27 cellular contexts compared by ENCODE assay signal in the genomic region with DNA sequence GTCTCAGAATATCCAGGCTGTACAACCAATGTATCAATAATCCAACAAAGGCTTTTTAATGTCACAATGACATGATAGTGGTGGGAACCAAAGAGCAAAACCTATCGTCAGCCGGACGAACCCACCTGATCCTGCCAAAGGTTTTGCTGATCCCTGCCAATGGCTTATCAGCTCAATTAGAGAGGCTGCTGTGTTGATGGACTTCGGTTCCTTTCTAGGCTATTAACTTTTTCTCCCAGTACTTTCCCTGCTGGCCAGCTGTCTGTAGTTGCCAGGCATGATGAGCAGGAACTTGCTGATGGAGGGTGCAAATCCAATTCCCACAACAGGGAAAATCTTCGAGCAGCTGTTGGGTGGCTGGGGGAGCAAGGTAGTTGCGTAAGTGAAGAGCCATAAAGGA. TPM values are rescaled to one million over a fixed set of nuclear protein-coding genes. Genes with fewer than 3 reads are reported as not detected.
"Had no signal": no experiment of that assay in that cellular context is flagged by ENCODE, and none has a peak within 500 bp of the region (broad histone marks: within the 10 kb centered on the region; RNA-seq: fewer than 3 reads in every experiment).

No MANE protein-coding gene starts in this region.

- H3K27me3 ChIP-seq: ascending aorta, hepatocyte, stomach, upper lobe of right lung had no signal

- H3K27ac ChIP-seq: ascending aorta, esophagus squamous epithelium, hepatocyte, stomach, tibial artery, upper lobe of right lung had no signal

- H3K79me2 ChIP-seq: hepatocyte had no signal

- H3K4me2 ChIP-seq: hepatocyte had no signal

- ATAC-seq: activated CD4-positive, alpha-beta T cell treated with anti-CD3 and anti-CD28 coated beads for 36 hours; natural killer cell treated with Interleukin-12 subunit alpha and Interleukin-12 subunit beta and Interleukin-15 and Interleukin-18, amount 100 ng/mL, for 72 hours; sciatic nerve; stimulated activated naive B cell treated with anti-CD40 and anti-IgM and Interleukin-4, amounts not matched to agents 10 μg/mL and 1 μg/mL and 100 μg/mL, for 72 hours; upper lobe of right lung had no signal

- H3K36me3 ChIP-seq: ascending aorta, esophagus squamous epithelium, stomach, tibial artery, upper lobe of right lung had no signal

- DNase-seq: activated CD4-positive, alpha-beta T cell treated with anti-CD3 and anti-CD28 coated beads for 36 hours; activated CD4-positive, CD25-positive, alpha-beta regulatory T cell; activated effector memory CD4-positive, alpha-beta T cell treated with anti-CD3 and anti-CD28 coated beads, Interleukin-2, amount 50 U/mL, for 16 hours; activated naive CD4-positive, alpha-beta T cell treated with anti-CD3 and anti-CD28 coated beads for 36 hours; activated naive CD8-positive, alpha-beta T cell treated with anti-CD3 and anti-CD28 coated beads for 36 hours; caudate nucleus; cortex of kidney; esophagus squamous epithelium; foreskin melanocyte; islet precursor cell; mesendoderm; stimulated activated CD4-positive, alpha-beta T cell treated with anti-CD3 and anti-CD28 coated beads, Interleukin-15, amount 100 ng/mL, for 24 hours; stimulated activated CD4-positive, alpha-beta T cell treated with anti-CD3 and anti-CD28 coated beads, Interleukin-2, amount 100 ng/mL, for 24 hours; stimulated activated naive B cell treated with anti-CD40 and anti-IgM and Interleukin-4, amounts not matched to agents 10 μg/mL and 1 μg/mL and 100 μg/mL, for 72 hours; stomach; T-helper 1 cell; tibial artery; upper lobe of right lung had no signal

- H3K4me1 ChIP-seq: ascending aorta, esophagus squamous epithelium, stomach, tibial artery, upper lobe of right lung had no signal

- H2AFZ ChIP-seq: hepatocyte had no signal

- H3K4me3 ChIP-seq: ascending aorta, esophagus squamous epithelium, hepatocyte, lung, stomach, tibial artery, upper lobe of right lung had no signal

- H3K9me3 ChIP-seq: ascending aorta, esophagus squamous epithelium, stomach, tibial artery, upper lobe of right lung had no signal

RNA-seq across cellular contexts. Expression of a gene that starts 2.4 kb away (rescaled TPM):
- total RNA-seq: activated CD4-positive, alpha-beta T cell treated with anti-CD3 and anti-CD28 coated beads for 36 hours; activated naive CD4-positive, alpha-beta T cell treated with anti-CD3 and anti-CD28 coated beads for 36 hours; activated naive CD8-positive, alpha-beta T cell treated with anti-CD3 and anti-CD28 coated beads for 36 hours; activated T-helper 1 cell treated with anti-CD3 and anti-CD28 coated beads, Interleukin-12 subunit alpha, Interleukin-12 subunit beta, Interleukin-2, Interleukin-4 antibody, amounts not matched to agents 30 ng/mL and 10 ng/mL and 1 ng/mL, durations not matched to agents 14 hours and 24 hours and 36 hours; ascending aorta; chondrocyte; esophagus squamous epithelium; hepatocyte; mononuclear cell; natural killer cell treated with Interleukin-12 subunit alpha and Interleukin-12 subunit beta and Interleukin-15 and Interleukin-18, amount 100 ng/mL, for 72 hours; omental fat pad; sciatic nerve; stomach had no signal
- polyA plus RNA-seq: hepatocyte, lung had no signal

RNA-seq across cellular contexts. Expression of a gene that starts 56.4 kb away (rescaled TPM):
- total RNA-seq: activated CD4-positive, alpha-beta T cell treated with anti-CD3 and anti-CD28 coated beads for 36 hours; activated naive CD4-positive, alpha-beta T cell treated with anti-CD3 and anti-CD28 coated beads for 36 hours; activated naive CD8-positive, alpha-beta T cell treated with anti-CD3 and anti-CD28 coated beads for 36 hours; activated T-helper 1 cell treated with anti-CD3 and anti-CD28 coated beads, Interleukin-12 subunit alpha, Interleukin-12 subunit beta, Interleukin-2, Interleukin-4 antibody, amounts not matched to agents 30 ng/mL and 10 ng/mL and 1 ng/mL, durations not matched to agents 14 hours and 24 hours and 36 hours; ascending aorta; chondrocyte; esophagus squamous epithelium; hepatocyte; lung; mononuclear cell; natural killer cell treated with Interleukin-12 subunit alpha and Interleukin-12 subunit beta and Interleukin-15 and Interleukin-18, amount 100 ng/mL, for 72 hours; omental fat pad; sciatic nerve; stomach; upper lobe of right lung had no signal
- polyA plus RNA-seq: hepatocyte, lung, stomach had no signal
